ENCODE assay signal across 16 cellular contexts in the genomic region with DNA sequence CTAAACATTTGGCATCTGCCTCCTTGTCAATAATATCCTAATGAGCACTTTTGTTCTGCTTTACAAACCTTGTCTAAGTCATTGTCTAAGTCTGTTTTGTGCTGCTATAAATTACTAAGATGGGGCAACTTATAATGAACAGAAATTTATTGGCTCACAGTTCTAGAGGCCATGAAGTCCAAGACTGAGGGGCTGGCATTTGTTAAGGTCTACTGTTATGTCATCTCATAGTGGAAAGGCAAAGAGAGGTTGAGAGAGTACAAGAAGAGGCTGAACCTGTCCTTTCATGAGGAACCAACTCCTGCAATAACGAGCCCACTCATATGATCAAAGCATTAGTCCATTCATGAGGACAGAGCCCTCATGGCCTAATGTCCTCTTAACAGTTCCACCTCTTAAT.
"Had no signal": no experiment of that assay in that cellular context is flagged by ENCODE, and none has a peak within 500 bp of the region (broad histone marks: within the 10 kb centered on the region; RNA-seq: fewer than 3 reads in every experiment).

No MANE protein-coding gene starts in this region.

- H3K27ac Mint-ChIP-seq: natural killer cell; stimulated activated effector memory CD8-positive, alpha-beta T cell treated with anti-CD3 and anti-CD28 coated beads, Interleukin-12 subunit alpha, Interleukin-12 subunit beta, amount 100 ng/mL, for 72 hours; type B pancreatic cell had no signal

- DNase-seq: dorsolateral prefrontal cortex; effector CD8-positive, alpha-beta T cell; heart right ventricle; hypothalamus; mucosa of descending colon; natural killer cell; occipital lobe; posterior cingulate gyrus; stimulated activated CD4-positive, alpha-beta T cell treated with anti-CD3 and anti-CD28 coated beads, Interleukin-4, amount 100 ng/mL, for 1 hour; stimulated activated CD8-positive, alpha-beta memory T cell treated with anti-CD3 and anti-CD28 coated beads, Interleukin-4, amount 100 ng/mL, for 48 hours; stimulated activated naive CD8-positive, alpha-beta T cell treated with anti-CD3 and anti-CD28 coated beads, Interleukin-15, Interleukin-2, amounts not matched to agents 100 U/mL and 50 U/mL, for 24 hours; thyroid gland had no signal

- H3K27me3 Mint-ChIP-seq: type B pancreatic cell had no signal

- H3K36me3 ChIP-seq: heart right ventricle, suprapubic skin, thyroid gland had no signal

- H3K4me1 ChIP-seq: thyroid gland had no signal

- H3K9me3 Mint-ChIP-seq: natural killer cell; stimulated activated effector memory CD8-positive, alpha-beta T cell treated with anti-CD3 and anti-CD28 coated beads, Interleukin-12 subunit alpha, Interleukin-12 subunit beta, amount 100 ng/mL, for 72 hours had no signal

- H3K4me3 Mint-ChIP-seq: natural killer cell; stimulated activated effector memory CD8-positive, alpha-beta T cell treated with anti-CD3 and anti-CD28 coated beads, Interleukin-12 subunit alpha, Interleukin-12 subunit beta, amount 100 ng/mL, for 72 hours; type B pancreatic cell had no signal

- H3K4me3 ChIP-seq: coronary artery, dorsolateral prefrontal cortex, heart right ventricle, mucosa of descending colon, suprapubic skin, thyroid gland had no signal

- H3K9me3 ChIP-seq: heart right ventricle, mucosa of descending colon, suprapubic skin, thyroid gland had no signal

- H3K27me3 ChIP-seq: dorsolateral prefrontal cortex, heart right ventricle, suprapubic skin, thyroid gland had no signal

- H3K27ac ChIP-seq: coronary artery, dorsolateral prefrontal cortex, heart right ventricle, suprapubic skin, thyroid gland had no signal

- H3K36me3 Mint-ChIP-seq: stimulated activated effector memory CD8-positive, alpha-beta T cell treated with anti-CD3 and anti-CD28 coated beads, Interleukin-12 subunit alpha, Interleukin-12 subunit beta, amount 100 ng/mL, for 72 hours; type B pancreatic cell had no signal
